1 cellular context compared by ENCODE assay signal in the genomic region with DNA sequence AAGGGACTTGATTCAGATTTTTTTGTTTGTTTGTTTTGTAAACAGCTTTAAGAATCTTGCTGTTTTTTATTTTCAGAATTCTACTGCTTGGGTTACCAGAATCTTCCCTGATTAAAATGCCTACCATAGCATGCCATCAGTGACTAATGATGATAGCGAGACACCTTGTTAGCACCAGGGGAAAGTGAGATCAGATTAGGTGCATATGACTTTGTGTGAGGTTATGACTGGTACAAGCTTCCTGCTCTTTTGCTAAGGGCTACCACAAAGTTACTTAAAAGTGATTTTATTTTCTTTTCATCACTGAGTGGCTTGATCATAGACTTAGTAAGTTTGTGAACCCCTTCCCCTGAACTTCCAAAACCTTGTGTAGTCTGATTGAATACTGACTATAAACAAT.
TF ChIP-seq lines count a peak whose summit lies in the region.

No MANE protein-coding gene starts in this region.

TF ChIP-seq in GM23338, 12 proteins besides CTCF, POLR2A, EP300 and RAD21:
- TF ChIP-seq POLR2AphosphoS5 (IDR thresholded peaks at IDR 0.05; ENCODE audit: low read depth) (no peak), ZNF114 (CRISPR knock-in tag; IDR thresholded peaks at IDR 0.05) (no peak), ZNF331 (CRISPR knock-in tag; IDR thresholded peaks at IDR 0.05; ENCODE audit: low read depth) (no peak), STAT1 (IDR thresholded peaks at IDR 0.05; ENCODE audit: unreplicated experiment) (no peak), NANOG (IDR thresholded peaks at IDR 0.05; ENCODE audit: borderline replicate concordance) (no peak), EZH2 (IDR thresholded peaks at IDR 0.05; ENCODE audit: low read depth, unreplicated experiment) (no peak), CREB1 (CRISPR knock-in tag; IDR thresholded peaks at IDR 0.05; ENCODE audit: low read depth) (no peak), EZH2phosphoT487 (IDR thresholded peaks at IDR 0.05; ENCODE audit: unreplicated experiment) (no peak)
- TF ChIP-seq, protein P1, sequence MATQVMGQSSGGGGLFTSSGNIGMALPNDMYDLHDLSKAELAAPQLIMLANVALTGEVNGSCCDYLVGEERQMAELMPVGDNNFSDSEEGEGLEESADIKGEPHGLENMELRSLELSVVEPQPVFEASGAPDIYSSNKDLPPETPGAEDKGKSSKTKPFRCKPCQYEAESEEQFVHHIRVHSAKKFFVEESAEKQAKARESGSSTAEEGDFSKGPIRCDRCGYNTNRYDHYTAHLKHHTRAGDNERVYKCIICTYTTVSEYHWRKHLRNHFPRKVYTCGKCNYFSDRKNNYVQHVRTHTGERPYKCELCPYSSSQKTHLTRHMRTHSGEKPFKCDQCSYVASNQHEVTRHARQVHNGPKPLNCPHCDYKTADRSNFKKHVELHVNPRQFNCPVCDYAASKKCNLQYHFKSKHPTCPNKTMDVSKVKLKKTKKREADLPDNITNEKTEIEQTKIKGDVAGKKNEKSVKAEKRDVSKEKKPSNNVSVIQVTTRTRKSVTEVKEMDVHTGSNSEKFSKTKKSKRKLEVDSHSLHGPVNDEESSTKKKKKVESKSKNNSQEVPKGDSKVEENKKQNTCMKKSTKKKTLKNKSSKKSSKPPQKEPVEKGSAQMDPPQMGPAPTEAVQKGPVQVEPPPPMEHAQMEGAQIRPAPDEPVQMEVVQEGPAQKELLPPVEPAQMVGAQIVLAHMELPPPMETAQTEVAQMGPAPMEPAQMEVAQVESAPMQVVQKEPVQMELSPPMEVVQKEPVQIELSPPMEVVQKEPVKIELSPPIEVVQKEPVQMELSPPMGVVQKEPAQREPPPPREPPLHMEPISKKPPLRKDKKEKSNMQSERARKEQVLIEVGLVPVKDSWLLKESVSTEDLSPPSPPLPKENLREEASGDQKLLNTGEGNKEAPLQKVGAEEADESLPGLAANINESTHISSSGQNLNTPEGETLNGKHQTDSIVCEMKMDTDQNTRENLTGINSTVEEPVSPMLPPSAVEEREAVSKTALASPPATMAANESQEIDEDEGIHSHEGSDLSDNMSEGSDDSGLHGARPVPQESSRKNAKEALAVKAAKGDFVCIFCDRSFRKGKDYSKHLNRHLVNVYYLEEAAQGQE (IDR thresholded peaks at IDR 0.05; ENCODE audit: unreplicated experiment) = no peak
- TF ChIP-seq, protein P2, sequence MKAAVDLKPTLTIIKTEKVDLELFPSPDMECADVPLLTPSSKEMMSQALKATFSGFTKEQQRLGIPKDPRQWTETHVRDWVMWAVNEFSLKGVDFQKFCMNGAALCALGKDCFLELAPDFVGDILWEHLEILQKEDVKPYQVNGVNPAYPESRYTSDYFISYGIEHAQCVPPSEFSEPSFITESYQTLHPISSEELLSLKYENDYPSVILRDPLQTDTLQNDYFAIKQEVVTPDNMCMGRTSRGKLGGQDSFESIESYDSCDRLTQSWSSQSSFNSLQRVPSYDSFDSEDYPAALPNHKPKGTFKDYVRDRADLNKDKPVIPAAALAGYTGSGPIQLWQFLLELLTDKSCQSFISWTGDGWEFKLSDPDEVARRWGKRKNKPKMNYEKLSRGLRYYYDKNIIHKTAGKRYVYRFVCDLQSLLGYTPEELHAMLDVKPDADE (IDR thresholded peaks at IDR 0.05) = no peak
- TF ChIP-seq, protein P3, sequence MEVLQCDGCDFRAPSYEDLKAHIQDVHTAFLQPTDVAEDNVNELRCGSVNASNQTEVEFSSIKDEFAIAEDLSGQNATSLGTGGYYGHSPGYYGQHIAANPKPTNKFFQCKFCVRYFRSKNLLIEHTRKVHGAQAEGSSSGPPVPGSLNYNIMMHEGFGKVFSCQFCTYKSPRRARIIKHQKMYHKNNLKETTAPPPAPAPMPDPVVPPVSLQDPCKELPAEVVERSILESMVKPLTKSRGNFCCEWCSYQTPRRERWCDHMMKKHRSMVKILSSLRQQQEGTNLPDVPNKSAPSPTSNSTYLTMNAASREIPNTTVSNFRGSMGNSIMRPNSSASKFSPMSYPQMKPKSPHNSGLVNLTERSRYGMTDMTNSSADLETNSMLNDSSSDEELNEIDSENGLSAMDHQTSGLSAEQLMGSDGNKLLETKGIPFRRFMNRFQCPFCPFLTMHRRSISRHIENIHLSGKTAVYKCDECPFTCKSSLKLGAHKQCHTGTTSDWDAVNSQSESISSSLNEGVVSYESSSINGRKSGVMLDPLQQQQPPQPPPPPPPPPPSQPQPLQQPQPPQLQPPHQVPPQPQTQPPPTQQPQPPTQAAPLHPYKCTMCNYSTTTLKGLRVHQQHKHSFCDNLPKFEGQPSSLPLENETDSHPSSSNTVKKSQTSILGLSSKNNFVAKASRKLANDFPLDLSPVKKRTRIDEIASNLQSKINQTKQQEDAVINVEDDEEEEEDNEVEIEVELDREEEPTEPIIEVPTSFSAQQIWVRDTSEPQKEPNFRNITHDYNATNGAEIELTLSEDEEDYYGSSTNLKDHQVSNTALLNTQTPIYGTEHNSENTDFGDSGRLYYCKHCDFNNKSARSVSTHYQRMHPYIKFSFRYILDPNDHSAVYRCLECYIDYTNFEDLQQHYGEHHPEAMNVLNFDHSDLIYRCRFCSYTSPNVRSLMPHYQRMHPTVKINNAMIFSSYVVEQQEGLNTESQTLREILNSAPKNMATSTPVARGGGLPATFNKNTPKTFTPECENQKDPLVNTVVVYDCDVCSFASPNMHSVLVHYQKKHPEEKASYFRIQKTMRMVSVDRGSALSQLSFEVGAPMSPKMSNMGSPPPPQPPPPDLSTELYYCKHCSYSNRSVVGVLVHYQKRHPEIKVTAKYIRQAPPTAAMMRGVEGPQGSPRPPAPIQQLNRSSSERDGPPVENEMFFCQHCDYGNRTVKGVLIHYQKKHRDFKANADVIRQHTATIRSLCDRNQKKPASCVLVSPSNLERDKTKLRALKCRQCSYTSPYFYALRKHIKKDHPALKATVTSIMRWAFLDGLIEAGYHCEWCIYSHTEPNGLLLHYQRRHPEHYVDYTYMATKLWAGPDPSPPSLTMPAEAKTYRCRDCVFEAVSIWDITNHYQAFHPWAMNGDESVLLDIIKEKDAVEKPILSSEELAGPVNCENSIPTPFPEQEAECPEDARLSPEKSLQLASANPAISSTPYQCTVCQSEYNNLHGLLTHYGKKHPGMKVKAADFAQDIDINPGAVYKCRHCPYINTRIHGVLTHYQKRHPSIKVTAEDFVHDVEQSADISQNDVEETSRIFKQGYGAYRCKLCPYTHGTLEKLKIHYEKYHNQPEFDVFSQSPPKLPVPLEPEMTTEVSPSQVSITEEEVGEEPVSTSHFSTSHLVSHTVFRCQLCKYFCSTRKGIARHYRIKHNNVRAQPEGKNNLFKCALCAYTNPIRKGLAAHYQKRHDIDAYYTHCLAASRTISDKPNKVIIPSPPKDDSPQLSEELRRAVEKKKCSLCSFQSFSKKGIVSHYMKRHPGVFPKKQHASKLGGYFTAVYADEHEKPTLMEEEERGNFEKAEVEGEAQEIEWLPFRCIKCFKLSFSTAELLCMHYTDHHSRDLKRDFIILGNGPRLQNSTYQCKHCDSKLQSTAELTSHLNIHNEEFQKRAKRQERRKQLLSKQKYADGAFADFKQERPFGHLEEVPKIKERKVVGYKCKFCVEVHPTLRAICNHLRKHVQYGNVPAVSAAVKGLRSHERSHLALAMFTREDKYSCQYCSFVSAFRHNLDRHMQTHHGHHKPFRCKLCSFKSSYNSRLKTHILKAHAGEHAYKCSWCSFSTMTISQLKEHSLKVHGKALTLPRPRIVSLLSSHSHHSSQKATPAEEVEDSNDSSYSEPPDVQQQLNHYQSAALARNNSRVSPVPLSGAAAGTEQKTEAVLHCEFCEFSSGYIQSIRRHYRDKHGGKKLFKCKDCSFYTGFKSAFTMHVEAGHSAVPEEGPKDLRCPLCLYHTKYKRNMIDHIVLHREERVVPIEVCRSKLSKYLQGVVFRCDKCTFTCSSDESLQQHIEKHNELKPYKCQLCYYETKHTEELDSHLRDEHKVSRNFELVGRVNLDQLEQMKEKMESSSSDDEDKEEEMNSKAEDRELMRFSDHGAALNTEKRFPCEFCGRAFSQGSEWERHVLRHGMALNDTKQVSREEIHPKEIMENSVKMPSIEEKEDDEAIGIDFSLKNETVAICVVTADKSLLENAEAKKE (CRISPR knock-in tag; IDR thresholded peaks at IDR 0.05) = no peak
